8 cellular contexts compared by ENCODE assay signal in the genomic region with DNA sequence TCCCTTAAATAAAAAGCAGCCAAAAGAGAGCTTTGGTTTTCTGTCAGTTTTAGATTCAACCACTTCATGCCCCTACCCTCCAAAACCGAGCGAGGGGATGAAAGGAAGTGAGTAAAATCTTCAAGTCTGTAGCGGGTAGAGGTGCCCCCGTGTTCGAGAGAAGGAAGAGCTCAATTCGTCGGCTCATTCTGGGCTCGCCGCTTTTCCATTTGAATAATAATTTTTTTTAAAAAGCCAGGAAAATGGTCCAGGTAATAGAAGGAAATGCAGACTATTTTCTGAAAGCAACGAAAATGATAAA.
DNase-seq lines count a peak whose midpoint lies in the region; ATAC-seq, FAIRE-seq and TF ChIP-seq lines count a peak whose summit lies in the region.

No MANE protein-coding gene starts in this region.

- H3K4me3 ChIP-seq in pancreas: peak overlapping the region; percentile 52 to 85 (median 69)

- H3K36me3 ChIP-seq in pancreas: no peaks in the 10 kb centered on the region

- no peaks in the 10 kb centered on the region for H3K9me3 Mint-ChIP-seq in endothelial cell (ENCODE audit: unreplicated experiment)

- H3K36me3 Mint-ChIP-seq in endothelial cell (ENCODE audit: low read depth, unreplicated experiment): peaks cover 4% of the 10 kb centered on the region

- TF ChIP-seq CTCF in endothelial cell (IDR thresholded peaks at IDR 0.05; ENCODE audit: unreplicated experiment): no peak
- TF ChIP-seq CTCF in pancreas (IDR thresholded peaks at IDR 0.05): no peak

- peak overlapping the region; percentile 99 for H3K4me3 Mint-ChIP-seq in endothelial cell (ENCODE audit: unreplicated experiment)

- ATAC-seq in pancreas (no peak), HG02870 (IDR thresholded peaks at IDR 0.05; ENCODE audit: unreplicated experiment) (no peak)

- DNase-seq in EL (peak; percentile 18), NAMALWA (ENCODE audit: low spot score) (peak; percentile 74), endothelial cell (ENCODE audit: low spot score) (no peak), pancreas (no peak), COR-L47 (lab: John Stamatoyannopoulos, UW) (no peak), DMS53 treated with DMSO at 0.1 percent for 48 hours (lab: John Stamatoyannopoulos, UW; ENCODE audit: unreplicated experiment) (no peak)
- DNase-seq in stimulated activated CD4-positive, alpha-beta T cell treated with anti-CD3 and anti-CD28 coated beads, Interleukin-2, amount 100 ng/mL, for 24 hours: no peak

- FAIRE-seq in pancreas (lab: Jason Lieb, UNC): no peak

- peaks cover 35% of the 10 kb centered on the region for H3K4me1 Mint-ChIP-seq in endothelial cell (ENCODE audit: unreplicated experiment)

- 51 to 52% methylated on average over 10 of the region's 10 CpGs for WGBS in pancreas, 2 donors

- peak overlapping the region; percentile 82 for H3K27ac Mint-ChIP-seq in endothelial cell (ENCODE audit: unreplicated experiment)

- no peak overlapping the region for H3K27ac ChIP-seq in pancreas

- no peaks in the 10 kb centered on the region for H3K27me3 ChIP-seq in pancreas

- H3K4me1 ChIP-seq in pancreas: no peaks in the 10 kb centered on the region

- intact Hi-C loops in pancreas (cut with DNase I): loop anchor here in 1 of 3 donors (10.0 kb wide), 1 partner anchor 501 kb away; no protein-coding TSS in a partner anchor

- H3K27me3 Mint-ChIP-seq in endothelial cell (ENCODE audit: unreplicated experiment): peaks cover 13% of the 10 kb centered on the region

- no peaks in the 10 kb centered on the region for H3K9me3 ChIP-seq in pancreas

Comparison
In these comparisons a context has a peak if more than half of its experiments do, and no peak if none do; other contexts are left out.
1. DNase-seq: peak in EL (single experiment) and NAMALWA (single experiment); none in endothelial cell (single experiment), pancreas (0 of 6), COR-L47 (single experiment), stimulated activated CD4-positive, alpha-beta T cell treated with anti-CD3 and anti-CD28 coated beads, Interleukin-2, amount 100 ng/mL, for 24 hours (0 of 2) and DMS53 treated with DMSO at 0.1 percent for 48 hours (single experiment).